ENCODE assay signal across 9 cellular contexts in genomic region chr14:51004801-51005526, GRCh38.
DNase-seq lines count a peak whose midpoint lies in the region; ATAC-seq and TF ChIP-seq lines count a peak whose summit lies in the region.
"Had no signal": no experiment of that assay in that cellular context is flagged by ENCODE, and none has a peak within 500 bp of the region (broad histone marks: within the 10 kb centered on the region; RNA-seq: fewer than 3 reads in every experiment).

No MANE protein-coding gene starts in this region.

- 68 to 80% methylated on average over 6 of the region's 6 CpGs for WGBS in lower leg skin, 2 donors

- H3K4me3 ChIP-seq in A673 (ENCODE audit: low read depth, low read length, poor library complexity, severe bottlenecking) (no peak overlapping the region), kidney epithelial cell (ENCODE audit: low read depth, low read length) (no peak overlapping the region), lower leg skin (ENCODE audit: low read depth, poor library complexity, severe bottlenecking) (no peak overlapping the region)

- peaks cover 34% of the 10 kb centered on the region for H3K4me1 ChIP-seq in A673 (ENCODE audit: insufficient read depth, low read length, poor library complexity, severe bottlenecking)

- no peaks in the 10 kb centered on the region for H3K9me3 Mint-ChIP-seq in effector memory CD8-positive, alpha-beta T cell
- H3K9me3 Mint-ChIP-seq: CD8-positive, alpha-beta T cell had no signal

- CTCF ChIA-PET in A673 (lab: Charles Lee), result no interaction called here

- intact Hi-C loops in A673 (cut with micrococcal nuclease; ENCODE audit: unreplicated experiment), result no loop called here
- intact Hi-C loops in lower leg skin (cut with DNase I; ENCODE audit: low total_unique reads), result no loop called here

- H3K36me3 ChIP-seq in A673 (ENCODE audit: insufficient read depth, low read length, poor library complexity, severe bottlenecking) (no peaks in the 10 kb centered on the region), kidney epithelial cell (ENCODE audit: control insufficient read depth, insufficient read depth, low read length) (no peaks in the 10 kb centered on the region)

- H3K27me3 ChIP-seq in A673 (replicated peaks; ENCODE audit: insufficient read depth, low read depth, low read length, poor library complexity) (no peaks in the 10 kb centered on the region), kidney epithelial cell (ENCODE audit: control insufficient read depth, insufficient read depth, low read length) (no peaks in the 10 kb centered on the region)

- POLR2A ChIA-PET in A673 (lab: Charles Lee; ENCODE audit: low non-redundant PET), result no interaction called here

- H3K4me3 Mint-ChIP-seq in effector memory CD8-positive, alpha-beta T cell, result no peak overlapping the region
- H3K4me3 Mint-ChIP-seq: CD8-positive, alpha-beta T cell had no signal

- no peak for TF ChIP-seq CTCF in A673 (conservative IDR thresholded peaks at IDR 0.05; ENCODE audit: low read depth, low read length)
- TF ChIP-seq CTCF in kidney epithelial cell (IDR thresholded peaks at IDR 0.05; ENCODE audit: insufficient read depth, low read length, poor library complexity, severe bottlenecking), result no peak
- no peak for TF ChIP-seq CTCF in lower leg skin (IDR thresholded peaks at IDR 0.05)

- no peaks in the 10 kb centered on the region for H3K4me1 Mint-ChIP-seq in effector memory CD8-positive, alpha-beta T cell (ENCODE audit: low read depth in 2 of 2)

- BruUV-seq in A673 (replicated peaks; lab: Mats Ljungman, UMichigan), result no TSS peak

- H3K27ac ChIP-seq in A673 (ENCODE audit: low read depth, low read length, poor library complexity, severe bottlenecking), result peak overlapping the region; percentile 34

- peaks cover 0 to 6% of the 10 kb centered on the region in 2 donors for H3K27me3 Mint-ChIP-seq in effector memory CD8-positive, alpha-beta T cell

- no peak for TF ChIP-seq POLR2A in lower leg skin (IDR thresholded peaks at IDR 0.05)

- ATAC-seq in effector memory CD8-positive, alpha-beta T cell (replicated peaks), result no peak
- ATAC-seq in GM21423 (IDR thresholded peaks at IDR 0.05; ENCODE audit: unreplicated experiment) (no peak), GM21576 (IDR thresholded peaks at IDR 0.05; ENCODE audit: unreplicated experiment) (no peak)
- ATAC-seq: CD8-positive, alpha-beta T cell had no signal

- DNase-seq in A673 (ENCODE audit: low spot score) (no peak), HK-2 (ENCODE audit: unreplicated experiment) (peak; percentile 18), SW480 (ENCODE audit: low spot score) (peak; percentile 23), kidney epithelial cell (ENCODE audit: low read depth) (peak; percentile 64), lower leg skin (ENCODE audit: low spot score in 2 of 2) (no peak)
- DNase-seq in effector memory CD8-positive, alpha-beta T cell, result no peak
- DNase-seq: CD8-positive, alpha-beta T cell had no signal

- no peak overlapping the region for H3K27ac Mint-ChIP-seq in effector memory CD8-positive, alpha-beta T cell
- H3K27ac Mint-ChIP-seq: CD8-positive, alpha-beta T cell had no signal

- peaks cover 2% of the 10 kb centered on the region for H3K36me3 Mint-ChIP-seq in effector memory CD8-positive, alpha-beta T cell (ENCODE audit: insufficient read depth)
- H3K36me3 Mint-ChIP-seq: CD8-positive, alpha-beta T cell had no signal

- no peaks in the 10 kb centered on the region for H3K9me3 ChIP-seq in A673 (ENCODE audit: low read depth, low read length, poor library complexity, severe bottlenecking)

Comparison
In these comparisons a context has a peak if more than half of its experiments do, and no peak if none do; other contexts are left out.
1. DNase-seq: peak in HK-2 (single experiment), SW480 (single experiment) and kidney epithelial cell (single experiment); none in A673 (single experiment), effector memory CD8-positive, alpha-beta T cell (0 of 3) and lower leg skin (0 of 2).